In the genomic region with DNA sequence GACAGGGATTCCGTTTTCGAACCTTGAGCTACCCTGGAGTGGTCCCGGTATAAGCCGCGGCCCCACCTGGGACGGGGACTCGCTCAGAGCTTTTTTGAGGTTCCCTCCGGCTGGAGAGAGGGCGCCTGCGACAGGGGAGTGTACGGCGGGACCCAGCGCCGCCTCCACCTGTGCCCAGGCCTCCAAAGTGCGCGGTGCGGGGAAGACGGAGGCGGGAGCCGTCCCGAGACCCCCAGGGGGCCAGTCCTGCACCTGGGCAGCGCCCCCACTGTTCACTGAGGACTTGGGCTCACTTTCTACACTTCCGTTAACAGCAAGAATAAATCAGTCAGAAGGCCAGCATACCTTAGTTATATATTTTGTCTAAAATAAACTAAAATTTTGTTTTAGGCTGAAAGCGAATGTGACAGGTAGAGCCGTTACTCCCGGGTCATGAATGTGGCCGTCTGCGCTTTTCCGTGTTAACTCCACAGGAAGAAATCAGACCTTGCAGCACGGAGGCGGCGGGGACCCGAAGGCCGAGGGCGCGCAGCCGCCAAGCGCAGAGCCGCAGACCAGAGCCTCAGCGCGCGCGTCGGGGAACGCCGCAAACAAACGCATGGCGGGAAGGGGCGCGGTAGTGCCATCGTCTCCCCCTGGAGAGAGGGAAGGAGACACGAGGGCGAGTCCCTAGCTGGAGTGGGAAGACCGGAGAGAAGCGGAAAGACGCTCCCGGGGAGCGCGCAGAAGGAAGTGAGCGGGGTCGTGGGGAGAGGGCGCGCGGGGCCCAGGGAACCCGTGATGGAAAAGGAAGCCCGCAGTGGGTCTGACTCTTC, we compare ENCODE assay signal across 8 cellular contexts. TPM values are rescaled to one million over a fixed set of nuclear protein-coding genes. Genes with fewer than 3 reads are reported as not detected.
DNase-seq lines count a peak whose midpoint lies in the region; ATAC-seq, FAIRE-seq and TF ChIP-seq lines count a peak whose summit lies in the region.

No MANE protein-coding gene starts in this region.

- intact Hi-C loops in naive thymus-derived CD4-positive, alpha-beta T cell (cut with micrococcal nuclease) = loop anchor here (1.0 kb wide), 7 partner anchors 15 to 70 kb away; partner anchors contain the start of genes TRIM52 (in 2 of the 2) and RACK1 (in 1 of the 2)

- peak; percentile 66 for DNase-seq in activated CD4-positive, alpha-beta T cell treated with anti-CD3 and anti-CD28 coated beads for 48 hours
- peak; percentile 62 for DNase-seq in endothelial cell (ENCODE audit: low spot score)
- peak in 7 of 9 donors; percentile 33 to 54 (median 35) for DNase-seq in naive thymus-derived CD4-positive, alpha-beta T cell
- no peak for DNase-seq in NCI-H2081 (lab: John Stamatoyannopoulos, UW)
- no peak for DNase-seq in GM19240 (ENCODE audit: insufficient read length, low spot score)
- no peak for DNase-seq in H54 (ENCODE audit: insufficient read length, low spot score)

- POLR2A ChIA-PET in naive thymus-derived CD4-positive, alpha-beta T cell (lab: Charles Lee) = interaction anchor here (0.8 to 8.7 kb wide), 15 partner anchors 14 to 70 kb away, joined by 3 to 259 read pairs (median 8); partner anchors contain the start of genes RACK1, TRIM41, TRIM52 and TRIM7

- no peak for FAIRE-seq in H54 (lab: Jason Lieb, UNC)

- CTCF ChIA-PET in naive thymus-derived CD4-positive, alpha-beta T cell (lab: Charles Lee) = interaction anchor here (0.9 to 4.3 kb wide), 10 partner anchors 10 to 71 kb away, joined by 3 to 23 read pairs (median 4); partner anchors contain the start of genes TRIM41 and TRIM7

- H3K36me3 ChIP-seq in naive thymus-derived CD4-positive, alpha-beta T cell (ENCODE audit: control insufficient read depth in 2 of 3, insufficient read depth in 3 of 3, low read length in 3 of 3) = peaks cover 0 to 17% (median 0%) of the 10 kb centered on the region in 3 experiments

- ATAC-seq in GM18519 (IDR thresholded peaks at IDR 0.05; ENCODE audit: low FRiP score, unreplicated experiment) (peak; percentile 1), HG03097 (IDR thresholded peaks at IDR 0.05; ENCODE audit: low FRiP score, unreplicated experiment) (peak; percentile 4)
- peak; percentile 7 for ATAC-seq in naive thymus-derived CD4-positive, alpha-beta T cell

- no peak for TF ChIP-seq CTCF in endothelial cell (IDR thresholded peaks at IDR 0.05; ENCODE audit: unreplicated experiment)

- peaks cover 21% of the 10 kb centered on the region for H3K4me1 Mint-ChIP-seq in endothelial cell (ENCODE audit: unreplicated experiment)
- H3K4me1 Mint-ChIP-seq in naive thymus-derived CD4-positive, alpha-beta T cell = peaks cover 16 to 55% (median 32%) of the 10 kb centered on the region in 7 donors

- peak overlapping the region; percentile 86 for H3K27ac ChIP-seq in naive thymus-derived CD4-positive, alpha-beta T cell (ENCODE audit: low read depth, low read length)

- no peaks in the 10 kb centered on the region for H3K27me3 ChIP-seq in naive thymus-derived CD4-positive, alpha-beta T cell (ENCODE audit: control insufficient read depth in 2 of 2, insufficient read depth in 2 of 2, low read length in 2 of 2)

- TF ChIP-seq POLR2A in H54 (IDR thresholded peaks at IDR 0.05; ENCODE audit: low read depth, low read length) = no peak

- peak overlapping the region; percentile 94 for H3K4me3 Mint-ChIP-seq in endothelial cell (ENCODE audit: unreplicated experiment)
- H3K4me3 Mint-ChIP-seq in naive thymus-derived CD4-positive, alpha-beta T cell = peak overlapping the region; percentile 94 to 99 (median 97)

- peaks cover 13% of the 10 kb centered on the region for H3K36me3 Mint-ChIP-seq in endothelial cell (ENCODE audit: low read depth, unreplicated experiment)
- peaks cover 0 to 18% (median 0%) of the 10 kb centered on the region in 5 donors for H3K36me3 Mint-ChIP-seq in naive thymus-derived CD4-positive, alpha-beta T cell

- H3K9me3 ChIP-seq in naive thymus-derived CD4-positive, alpha-beta T cell (ENCODE audit: control insufficient read depth in 2 of 3, low read length in 3 of 3) = no peaks in the 10 kb centered on the region

- H3K4me1 ChIP-seq in naive thymus-derived CD4-positive, alpha-beta T cell (ENCODE audit: control insufficient read depth in 2 of 2, insufficient read depth in 2 of 2, low read length in 2 of 2) = peaks cover 0 to 5% of the 10 kb centered on the region in 2 donors

- peak overlapping the region; percentile 87 for H3K27ac Mint-ChIP-seq in endothelial cell (ENCODE audit: unreplicated experiment)
- peak overlapping the region; percentile 95 to 100 (median 99) for H3K27ac Mint-ChIP-seq in naive thymus-derived CD4-positive, alpha-beta T cell

- H3K27me3 Mint-ChIP-seq in endothelial cell (ENCODE audit: unreplicated experiment) = peaks cover 56% of the 10 kb centered on the region
- peaks cover 0 to 26% (median 0%) of the 10 kb centered on the region in 5 donors for H3K27me3 Mint-ChIP-seq in naive thymus-derived CD4-positive, alpha-beta T cell

- H3K9me3 Mint-ChIP-seq in endothelial cell (ENCODE audit: unreplicated experiment) = peaks cover 5% of the 10 kb centered on the region
- peaks cover 0 to 40% (median 4%) of the 10 kb centered on the region in 11 donors for H3K9me3 Mint-ChIP-seq in naive thymus-derived CD4-positive, alpha-beta T cell

- peak overlapping the region; percentile 99 for H3K4me3 ChIP-seq in naive thymus-derived CD4-positive, alpha-beta T cell (ENCODE audit: low read length)

RNA-seq across cellular contexts. Expression of gene TRIM7, which starts 14.1 kb away (rescaled TPM):
- total RNA-seq in endothelial cell (ENCODE audit: unreplicated experiment) = not detected
- 1 to 10 TPM; 1.1 to 6.1 (median 3.6) TPM for total RNA-seq in naive thymus-derived CD4-positive, alpha-beta T cell
- under 1 TPM in 1 of 2 donors, not detected in 1; 0.28 TPM for polyA plus RNA-seq in naive thymus-derived CD4-positive, alpha-beta T cell

RNA-seq across cellular contexts. Expression of gene TRIM41, which starts 32.2 kb away (rescaled TPM):
- total RNA-seq in endothelial cell (ENCODE audit: unreplicated experiment) = 21.8 TPM
- 10 to 100 TPM; 27.3 to 36.5 (median 32.6) TPM for total RNA-seq in naive thymus-derived CD4-positive, alpha-beta T cell
- 1 to 10 TPM in 1 of 2 donors, under 1 TPM in 1; 0.72 to 1.1 TPM for polyA plus RNA-seq in naive thymus-derived CD4-positive, alpha-beta T cell

RNA-seq across cellular contexts. Expression of gene OR2V2, which starts 43.5 kb away (rescaled TPM):
- not detected for total RNA-seq in endothelial cell (ENCODE audit: unreplicated experiment)
- total RNA-seq in naive thymus-derived CD4-positive, alpha-beta T cell = not detected
- polyA plus RNA-seq in naive thymus-derived CD4-positive, alpha-beta T cell = not detected

RNA-seq across cellular contexts. Expression of gene RACK1, which starts 52.8 kb away (rescaled TPM):
- total RNA-seq in endothelial cell (ENCODE audit: unreplicated experiment) = 2,232 TPM
- 1,000 to 10,000 TPM; 1,703 to 2,739 (median 2,322) TPM for total RNA-seq in naive thymus-derived CD4-positive, alpha-beta T cell
- 1,000 to 10,000 TPM; 2,748 to 2,829 TPM for polyA plus RNA-seq in naive thymus-derived CD4-positive, alpha-beta T cell

RNA-seq across cellular contexts. Expression of gene OR2V1, which starts 59.9 kb away (rescaled TPM):
- not detected for total RNA-seq in endothelial cell (ENCODE audit: unreplicated experiment)
- total RNA-seq in naive thymus-derived CD4-positive, alpha-beta T cell = not detected
- not detected for polyA plus RNA-seq in naive thymus-derived CD4-positive, alpha-beta T cell

Comparison
In these comparisons a context has a peak if more than half of its experiments do, and no peak if none do; other contexts are left out.
1. DNase-seq: peak in activated CD4-positive, alpha-beta T cell treated with anti-CD3 and anti-CD28 coated beads for 48 hours (single experiment), endothelial cell (single experiment) and naive thymus-derived CD4-positive, alpha-beta T cell (7 of 9); none in NCI-H2081 (0 of 2), GM19240 (single experiment) and H54 (single experiment).
2. Peak in every context shown above with its lines, with median percentiles within 50 percentile points of each other: ATAC-seq.